In the genomic region with DNA sequence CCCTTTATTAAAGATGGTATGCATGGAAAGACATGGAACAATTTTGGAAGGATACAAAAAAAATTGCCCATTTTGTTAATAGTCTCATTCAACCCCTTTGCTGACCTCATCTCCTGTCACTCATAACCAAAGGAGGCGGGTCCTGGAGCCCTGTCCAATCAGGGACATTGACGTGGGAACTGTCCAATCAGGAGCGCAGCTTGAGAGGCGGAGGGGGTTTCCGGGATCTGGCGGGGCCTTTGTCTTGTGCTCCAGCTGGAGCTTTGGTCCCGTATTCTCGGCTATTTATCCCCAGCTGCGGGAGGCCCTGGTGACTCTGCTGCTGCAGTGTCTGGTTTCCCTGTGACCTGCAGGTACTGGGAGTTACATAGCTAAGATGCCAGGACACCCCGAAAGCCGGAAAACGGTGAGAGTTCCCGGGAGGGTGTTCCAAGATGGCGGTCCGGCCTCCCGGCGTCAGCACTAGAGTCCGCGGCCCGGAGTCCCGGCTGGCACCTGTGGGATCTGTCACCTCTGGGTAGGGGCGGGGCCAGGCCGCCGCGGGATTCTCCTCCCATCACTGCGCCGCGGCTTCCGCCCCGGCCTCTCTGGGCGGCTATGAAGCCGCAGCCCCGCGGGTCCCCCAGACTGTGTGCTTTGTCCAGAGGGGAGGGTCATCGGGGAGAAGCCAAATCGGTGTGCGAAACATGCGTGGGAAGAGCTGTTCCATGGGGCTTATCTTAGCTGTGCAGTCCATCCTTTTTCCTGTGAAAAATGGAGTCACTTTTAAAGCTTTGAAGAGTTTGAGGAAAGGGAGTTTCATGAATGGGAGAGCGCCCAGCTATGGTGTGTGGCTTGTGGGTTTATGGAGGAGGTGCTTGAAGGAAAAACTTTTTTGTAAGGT, we compare ENCODE assay signal across 1 cellular context.
TF ChIP-seq lines count a peak whose summit lies in the region.

Gene ZNF678, plus strand, starts transcription at position 238 of the 883 bp plus-strand sequence. CDS start 87,436 bp downstream, outside the sequence.

TF ChIP-seq in HEK293, 187 proteins besides CTCF, POLR2A, EP300 and RAD21 (continued from another document and continues in another):
- TF ChIP-seq ZNF18 (tag by site-specific recombination; IDR thresholded peaks at IDR 0.05): peak; percentile 59; the same call in 1 of the 2 replicates
- TF ChIP-seq ZNF423 (tag by site-specific recombination; IDR thresholded peaks at IDR 0.05): peak; percentile 80
- TF ChIP-seq, protein P1, sequence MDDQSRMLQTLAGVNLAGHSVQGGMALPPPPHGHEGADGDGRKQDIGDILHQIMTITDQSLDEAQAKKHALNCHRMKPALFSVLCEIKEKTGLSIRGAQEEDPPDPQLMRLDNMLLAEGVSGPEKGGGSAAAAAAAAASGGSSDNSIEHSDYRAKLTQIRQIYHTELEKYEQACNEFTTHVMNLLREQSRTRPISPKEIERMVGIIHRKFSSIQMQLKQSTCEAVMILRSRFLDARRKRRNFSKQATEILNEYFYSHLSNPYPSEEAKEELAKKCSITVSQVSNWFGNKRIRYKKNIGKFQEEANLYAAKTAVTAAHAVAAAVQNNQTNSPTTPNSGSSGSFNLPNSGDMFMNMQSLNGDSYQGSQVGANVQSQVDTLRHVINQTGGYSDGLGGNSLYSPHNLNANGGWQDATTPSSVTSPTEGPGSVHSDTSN (CRISPR knock-in tag; IDR thresholded peaks at IDR 0.05): peak; percentile 66; the same call in 1 of the 2 replicates
- TF ChIP-seq ZNF133 (tag by site-specific recombination; IDR thresholded peaks at IDR 0.05): no peak
- TF ChIP-seq ZNF391 (tag by site-specific recombination; IDR thresholded peaks at IDR 0.05; ENCODE audit: borderline replicate concordance, low read depth): peak; percentile 26; the same call in 1 of the 2 replicates
- no peak for TF ChIP-seq ZNF175 (tag by site-specific recombination; IDR thresholded peaks at IDR 0.05)
- no peak for TF ChIP-seq ZNF311 (tag by site-specific recombination; IDR thresholded peaks at IDR 0.05; ENCODE audit: borderline replicate concordance)
- no peak for TF ChIP-seq ZNF202 (tag by site-specific recombination; IDR thresholded peaks at IDR 0.05; ENCODE audit: borderline replicate concordance)
- no peak for TF ChIP-seq ZNF571 (tag by site-specific recombination; IDR thresholded peaks at IDR 0.05)
- TF ChIP-seq IKZF3 (tag by site-specific recombination; IDR thresholded peaks at IDR 0.05): peak; percentile 94
- peak; percentile 85 for TF ChIP-seq KLF8 (tag by site-specific recombination; IDR thresholded peaks at IDR 0.05)
- TF ChIP-seq ZNF324 (tag by site-specific recombination; IDR thresholded peaks at IDR 0.05): peak; percentile 92
- peak; percentile 67 for TF ChIP-seq ZNF394 (tag by site-specific recombination; IDR thresholded peaks at IDR 0.05; ENCODE audit: borderline replicate concordance)
- TF ChIP-seq, protein P2, sequence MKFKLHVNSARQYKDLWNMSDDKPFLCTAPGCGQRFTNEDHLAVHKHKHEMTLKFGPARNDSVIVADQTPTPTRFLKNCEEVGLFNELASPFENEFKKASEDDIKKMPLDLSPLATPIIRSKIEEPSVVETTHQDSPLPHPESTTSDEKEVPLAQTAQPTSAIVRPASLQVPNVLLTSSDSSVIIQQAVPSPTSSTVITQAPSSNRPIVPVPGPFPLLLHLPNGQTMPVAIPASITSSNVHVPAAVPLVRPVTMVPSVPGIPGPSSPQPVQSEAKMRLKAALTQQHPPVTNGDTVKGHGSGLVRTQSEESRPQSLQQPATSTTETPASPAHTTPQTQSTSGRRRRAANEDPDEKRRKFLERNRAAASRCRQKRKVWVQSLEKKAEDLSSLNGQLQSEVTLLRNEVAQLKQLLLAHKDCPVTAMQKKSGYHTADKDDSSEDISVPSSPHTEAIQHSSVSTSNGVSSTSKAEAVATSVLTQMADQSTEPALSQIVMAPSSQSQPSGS (tag by site-specific recombination; IDR thresholded peaks at IDR 0.05; ENCODE audit: low read depth): peak; percentile 68
- TF ChIP-seq, protein P3, sequence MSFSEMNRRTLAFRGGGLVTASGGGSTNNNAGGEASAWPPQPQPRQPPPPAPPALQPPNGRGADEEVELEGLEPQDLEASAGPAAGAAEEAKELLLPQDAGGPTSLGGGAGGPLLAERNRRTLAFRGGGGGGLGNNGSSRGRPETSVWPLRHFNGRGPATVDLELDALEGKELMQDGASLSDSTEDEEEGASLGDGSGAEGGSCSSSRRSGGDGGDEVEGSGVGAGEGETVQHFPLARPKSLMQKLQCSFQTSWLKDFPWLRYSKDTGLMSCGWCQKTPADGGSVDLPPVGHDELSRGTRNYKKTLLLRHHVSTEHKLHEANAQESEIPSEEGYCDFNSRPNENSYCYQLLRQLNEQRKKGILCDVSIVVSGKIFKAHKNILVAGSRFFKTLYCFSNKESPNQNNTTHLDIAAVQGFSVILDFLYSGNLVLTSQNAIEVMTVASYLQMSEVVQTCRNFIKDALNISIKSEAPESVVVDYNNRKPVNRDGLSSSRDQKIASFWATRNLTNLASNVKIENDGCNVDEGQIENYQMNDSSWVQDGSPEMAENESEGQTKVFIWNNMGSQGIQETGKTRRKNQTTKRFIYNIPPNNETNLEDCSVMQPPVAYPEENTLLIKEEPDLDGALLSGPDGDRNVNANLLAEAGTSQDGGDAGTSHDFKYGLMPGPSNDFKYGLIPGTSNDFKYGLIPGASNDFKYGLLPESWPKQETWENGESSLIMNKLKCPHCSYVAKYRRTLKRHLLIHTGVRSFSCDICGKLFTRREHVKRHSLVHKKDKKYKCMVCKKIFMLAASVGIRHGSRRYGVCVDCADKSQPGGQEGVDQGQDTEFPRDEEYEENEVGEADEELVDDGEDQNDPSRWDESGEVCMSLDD (tag by site-specific recombination; IDR thresholded peaks at IDR 0.05): 0 out of 2 replicates have a peak, but pooled peaks have one; percentile 68
- peak; percentile 71; the same call in 1 of the 2 replicates for TF ChIP-seq ZNF24 (tag by site-specific recombination; IDR thresholded peaks at IDR 0.05)
- TF ChIP-seq, protein P4, sequence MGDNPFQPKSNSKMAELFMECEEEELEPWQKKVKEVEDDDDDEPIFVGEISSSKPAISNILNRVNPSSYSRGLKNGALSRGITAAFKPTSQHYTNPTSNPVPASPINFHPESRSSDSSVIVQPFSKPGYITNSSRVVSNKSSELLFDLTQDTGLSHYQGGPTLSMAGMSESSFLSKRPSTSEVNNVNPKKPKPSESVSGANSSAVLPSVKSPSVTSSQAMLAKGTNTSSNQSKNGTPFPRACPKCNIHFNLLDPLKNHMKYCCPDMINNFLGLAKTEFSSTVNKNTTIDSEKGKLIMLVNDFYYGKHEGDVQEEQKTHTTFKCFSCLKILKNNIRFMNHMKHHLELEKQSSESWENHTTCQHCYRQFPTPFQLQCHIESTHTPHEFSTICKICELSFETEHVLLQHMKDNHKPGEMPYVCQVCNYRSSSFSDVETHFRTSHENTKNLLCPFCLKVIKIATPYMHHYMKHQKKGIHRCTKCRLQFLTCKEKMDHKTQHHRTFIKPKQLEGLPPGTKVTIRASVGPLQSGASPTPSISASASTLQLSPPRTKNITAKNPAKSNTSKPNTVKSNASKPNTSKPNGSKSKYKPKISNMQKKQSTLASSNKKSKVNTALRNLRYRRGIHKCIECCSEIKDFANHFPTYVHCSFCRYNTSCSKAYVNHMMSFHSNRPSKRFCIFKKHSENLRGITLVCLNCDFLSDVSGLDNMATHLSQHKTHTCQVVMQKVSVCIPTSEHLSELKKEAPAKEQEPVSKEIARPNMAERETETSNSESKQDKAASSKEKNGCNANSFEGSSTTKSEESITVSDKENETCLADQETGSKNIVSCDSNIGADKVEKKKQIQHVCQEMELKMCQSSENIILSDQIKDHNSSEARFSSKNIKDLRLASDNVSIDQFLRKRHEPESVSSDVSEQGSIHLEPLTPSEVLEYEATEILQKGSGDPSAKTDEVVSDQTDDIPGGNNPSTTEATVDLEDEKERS (tag by site-specific recombination; IDR thresholded peaks at IDR 0.05): peak; percentile 79; the same call in 1 of the 2 replicates
- TF ChIP-seq ZNF169 (tag by site-specific recombination; IDR thresholded peaks at IDR 0.05): no peak
- TF ChIP-seq ZNF19 (tag by site-specific recombination; IDR thresholded peaks at IDR 0.05; ENCODE audit: low read depth): no peak
- peak; percentile 71 for TF ChIP-seq ZNF549 (tag by site-specific recombination; IDR thresholded peaks at IDR 0.05)
- TF ChIP-seq, protein P5, sequence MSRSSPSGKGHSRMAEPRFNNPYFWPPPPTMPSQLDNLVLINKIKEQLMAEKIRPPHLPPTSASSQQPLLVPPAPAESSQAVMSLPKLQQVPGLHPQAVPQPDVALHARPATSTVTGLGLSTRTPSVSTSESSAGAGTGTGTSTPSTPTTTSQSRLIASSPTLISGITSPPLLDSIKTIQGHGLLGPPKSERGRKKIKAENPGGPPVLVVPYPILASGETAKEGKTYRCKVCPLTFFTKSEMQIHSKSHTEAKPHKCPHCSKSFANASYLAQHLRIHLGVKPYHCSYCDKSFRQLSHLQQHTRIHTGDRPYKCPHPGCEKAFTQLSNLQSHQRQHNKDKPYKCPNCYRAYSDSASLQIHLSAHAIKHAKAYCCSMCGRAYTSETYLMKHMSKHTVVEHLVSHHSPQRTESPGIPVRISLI (tag by site-specific recombination; IDR thresholded peaks at IDR 0.05): peak; percentile 92
- TF ChIP-seq, protein P6, sequence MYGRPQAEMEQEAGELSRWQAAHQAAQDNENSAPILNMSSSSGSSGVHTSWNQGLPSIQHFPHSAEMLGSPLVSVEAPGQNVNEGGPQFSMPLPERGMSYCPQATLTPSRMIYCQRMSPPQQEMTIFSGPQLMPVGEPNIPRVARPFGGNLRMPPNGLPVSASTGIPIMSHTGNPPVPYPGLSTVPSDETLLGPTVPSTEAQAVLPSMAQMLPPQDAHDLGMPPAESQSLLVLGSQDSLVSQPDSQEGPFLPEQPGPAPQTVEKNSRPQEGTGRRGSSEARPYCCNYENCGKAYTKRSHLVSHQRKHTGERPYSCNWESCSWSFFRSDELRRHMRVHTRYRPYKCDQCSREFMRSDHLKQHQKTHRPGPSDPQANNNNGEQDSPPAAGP (tag by site-specific recombination; IDR thresholded peaks at IDR 0.05): peak; percentile 67; the same call in 1 of the 2 replicates
- peak; percentile 97 for TF ChIP-seq ZNF341 (tag by site-specific recombination; IDR thresholded peaks at IDR 0.05; ENCODE audit: low read depth)
- TF ChIP-seq ZSCAN30 (tag by site-specific recombination; IDR thresholded peaks at IDR 0.05): peak; percentile 94
- peak; percentile 98 for TF ChIP-seq SCRT1 (tag by site-specific recombination; IDR thresholded peaks at IDR 0.05; ENCODE audit: borderline replicate concordance)
- TF ChIP-seq, protein P7, sequence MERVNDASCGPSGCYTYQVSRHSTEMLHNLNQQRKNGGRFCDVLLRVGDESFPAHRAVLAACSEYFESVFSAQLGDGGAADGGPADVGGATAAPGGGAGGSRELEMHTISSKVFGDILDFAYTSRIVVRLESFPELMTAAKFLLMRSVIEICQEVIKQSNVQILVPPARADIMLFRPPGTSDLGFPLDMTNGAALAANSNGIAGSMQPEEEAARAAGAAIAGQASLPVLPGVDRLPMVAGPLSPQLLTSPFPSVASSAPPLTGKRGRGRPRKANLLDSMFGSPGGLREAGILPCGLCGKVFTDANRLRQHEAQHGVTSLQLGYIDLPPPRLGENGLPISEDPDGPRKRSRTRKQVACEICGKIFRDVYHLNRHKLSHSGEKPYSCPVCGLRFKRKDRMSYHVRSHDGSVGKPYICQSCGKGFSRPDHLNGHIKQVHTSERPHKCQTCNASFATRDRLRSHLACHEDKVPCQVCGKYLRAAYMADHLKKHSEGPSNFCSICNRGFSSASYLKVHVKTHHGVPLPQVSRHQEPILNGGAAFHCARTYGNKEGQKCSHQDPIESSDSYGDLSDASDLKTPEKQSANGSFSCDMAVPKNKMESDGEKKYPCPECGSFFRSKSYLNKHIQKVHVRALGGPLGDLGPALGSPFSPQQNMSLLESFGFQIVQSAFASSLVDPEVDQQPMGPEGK (tag by site-specific recombination; IDR thresholded peaks at IDR 0.05): peak; percentile 90
- TF ChIP-seq ZNF660 (tag by site-specific recombination; IDR thresholded peaks at IDR 0.05): peak; percentile 99
- peak; percentile 64; the same call in 1 of the 2 replicates for TF ChIP-seq ZSCAN18 (tag by site-specific recombination; IDR thresholded peaks at IDR 0.05)
- TF ChIP-seq ZSCAN16 (tag by site-specific recombination; IDR thresholded peaks at IDR 0.05): no peak; the same call in 1 of the 2 replicates
- TF ChIP-seq, protein P8, sequence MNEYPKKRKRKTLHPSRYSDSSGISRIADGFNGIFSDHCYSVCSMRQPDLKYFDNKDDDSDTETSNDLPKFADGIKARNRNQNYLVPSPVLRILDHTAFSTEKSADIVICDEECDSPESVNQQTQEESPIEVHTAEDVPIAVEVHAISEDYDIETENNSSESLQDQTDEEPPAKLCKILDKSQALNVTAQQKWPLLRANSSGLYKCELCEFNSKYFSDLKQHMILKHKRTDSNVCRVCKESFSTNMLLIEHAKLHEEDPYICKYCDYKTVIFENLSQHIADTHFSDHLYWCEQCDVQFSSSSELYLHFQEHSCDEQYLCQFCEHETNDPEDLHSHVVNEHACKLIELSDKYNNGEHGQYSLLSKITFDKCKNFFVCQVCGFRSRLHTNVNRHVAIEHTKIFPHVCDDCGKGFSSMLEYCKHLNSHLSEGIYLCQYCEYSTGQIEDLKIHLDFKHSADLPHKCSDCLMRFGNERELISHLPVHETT (tag by site-specific recombination; IDR thresholded peaks at IDR 0.05): peak; percentile 87; the same call in 1 of the 2 replicates
- no peak for TF ChIP-seq ZFP41 (tag by site-specific recombination; IDR thresholded peaks at IDR 0.05; ENCODE audit: borderline replicate concordance)
- peak; percentile 95 for TF ChIP-seq ZNF335 (tag by site-specific recombination; conservative IDR thresholded peaks at IDR 0.05)
- peak; percentile 73 for TF ChIP-seq ZIC2 (tag by site-specific recombination; IDR thresholded peaks at IDR 0.05)
- peak; percentile 62 for TF ChIP-seq ZFHX2 (tag by site-specific recombination; conservative IDR thresholded peaks at IDR 0.05)
